35 cellular contexts compared by ENCODE assay signal in the genomic region with DNA sequence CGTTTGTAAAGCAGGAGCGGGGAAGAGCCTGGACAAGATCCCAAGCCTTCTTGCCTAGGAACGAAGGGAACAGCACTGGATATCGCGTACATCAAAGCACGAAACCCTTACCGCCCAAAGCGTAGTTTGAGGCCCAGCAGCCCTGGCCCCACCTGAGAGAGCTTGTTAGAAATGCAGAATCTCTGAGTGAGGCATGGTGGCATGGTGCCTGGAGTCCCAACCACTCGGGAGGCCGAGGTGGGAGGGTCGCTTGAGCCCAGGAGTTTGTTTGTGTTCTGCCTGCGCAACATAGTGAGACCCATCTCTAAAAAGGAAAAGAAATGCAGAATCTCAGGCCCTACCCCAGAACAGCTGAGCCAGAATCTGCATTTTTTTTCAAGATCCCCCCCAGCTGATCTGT.
"Had no signal": no experiment of that assay in that cellular context is flagged by ENCODE, and none has a peak within 500 bp of the region (broad histone marks: within the 10 kb centered on the region; RNA-seq: fewer than 3 reads in every experiment).

No MANE protein-coding gene starts in this region.

- H3K9me3 ChIP-seq: MG63 had no signal

- H3K4me3 ChIP-seq: MG63 had no signal

- H3K27ac ChIP-seq: KMS-11 had no signal

- H3K27me3 ChIP-seq: MG63 had no signal

- DNase-seq: Karpas-422, Kasumi-1, KG1, MG63, MM.1S, MV-4-11, NCI-H1048, NCI-H1092, NCI-H1092 treated with DMSO at 0.1 percent for 48 hours, NCI-H1105, NCI-H1105 treated with DMSO at 0.1 percent for 48 hours, NCI-H1417, NCI-H1417 treated with DMSO at 0.1 percent for 48 hours, NCI-H1436, NCI-H1436 treated with DMSO at 0.1 percent for 48 hours, NCI-H146, NCI-H1694, NCI-H1694 treated with DMSO at 0.1 percent for 48 hours, NCI-H187, NCI-H187 treated with DMSO at 0.1 percent for 48 hours, NCI-H1930, NCI-H2029, NCI-H2029 treated with DMSO at 0.1 percent for 48 hours, NCI-H2081, NCI-H2081 treated with DMSO at 0.1 percent for 48 hours, NCI-H2107, NCI-H2171, NCI-H2171 treated with DMSO at 0.1 percent for 48 hours, NCI-H2227 treated with DMSO at 0.1 percent for 48 hours, NCI-H226, NCI-H345, NCI-H446, NCI-H446 treated with DMSO at 0.1 percent for 48 hours, NCI-H510A had no signal

- H3K36me3 ChIP-seq: MG63 had no signal
